In the genomic region with DNA sequence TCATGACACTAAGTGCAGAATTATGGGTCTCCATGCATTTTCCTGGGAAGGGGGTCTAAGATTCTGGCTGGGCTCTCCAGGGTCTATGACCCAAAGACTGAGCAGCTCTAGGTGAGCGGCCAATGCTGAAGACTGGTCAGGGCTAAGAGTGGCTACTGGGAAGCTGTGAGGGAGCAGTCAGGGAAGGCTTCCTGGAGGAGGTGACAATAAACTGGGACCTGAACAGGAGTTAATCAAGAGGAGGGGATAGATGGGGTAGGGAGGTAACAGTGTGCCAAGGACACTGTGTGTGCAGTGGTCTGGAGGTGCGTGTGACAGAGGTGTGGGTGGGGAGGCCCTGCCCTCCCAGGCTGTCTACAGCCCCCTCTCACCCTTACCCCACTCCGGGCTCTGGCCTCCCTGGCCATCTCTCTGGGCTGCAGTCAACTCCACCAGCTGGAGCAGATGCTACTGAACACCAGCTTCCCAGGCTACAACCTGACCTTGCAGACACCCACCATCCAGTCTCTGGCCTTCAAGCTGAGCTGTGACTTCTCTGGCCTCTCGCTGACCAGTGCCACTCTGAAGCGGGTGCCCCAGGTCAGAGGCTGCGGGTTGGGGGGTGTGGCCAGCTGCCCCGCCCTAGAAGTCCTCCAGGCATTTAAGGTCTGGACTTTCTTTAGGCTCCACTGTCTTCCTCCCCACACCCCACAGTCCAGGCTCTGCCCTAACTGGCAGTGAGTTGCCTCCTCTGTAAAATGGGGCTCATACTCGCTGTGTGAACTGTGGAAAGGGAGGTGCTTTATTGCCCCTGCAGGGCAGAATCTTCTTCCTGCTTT, we compare ENCODE assay signal across 18 cellular contexts. TPM values are rescaled to one million over a fixed set of nuclear protein-coding genes. Genes with fewer than 3 reads are reported as not detected.
"Had no signal": no experiment of that assay in that cellular context is flagged by ENCODE, and none has a peak within 500 bp of the region (broad histone marks: within the 10 kb centered on the region; RNA-seq: fewer than 3 reads in every experiment).

No MANE protein-coding gene starts in this region.

- H3K9me3 ChIP-seq: thyroid gland, vagina had no signal

- H3K27me3 Mint-ChIP-seq: activated B cell treated with CpG ODN at 0.5 μM for 24 hours; activated CD8-positive, alpha-beta T cell treated with anti-CD3 and anti-CD28 coated beads for 36 hours; activated naive CD8-positive, alpha-beta T cell treated with anti-CD3 and anti-CD28 coated beads, Interleukin-2, amount 50 U/mL, for 24 hours had no signal

- ATAC-seq: activated CD8-positive, alpha-beta T cell treated with anti-CD3 and anti-CD28 coated beads for 36 hours; activated naive CD8-positive, alpha-beta T cell treated with anti-CD3 and anti-CD28 coated beads, Interleukin-2, amount 50 U/mL, for 24 hours; gastroesophageal sphincter; left lung; sciatic nerve had no signal

- H3K27me3 ChIP-seq: ovary, thyroid gland, vagina had no signal

- H3K4me3 ChIP-seq: gastroesophageal sphincter, left lung, ovary, spleen, thyroid gland, vagina had no signal

- H3K4me1 Mint-ChIP-seq: activated naive CD8-positive, alpha-beta T cell treated with anti-CD3 and anti-CD28 coated beads, Interleukin-2, amount 50 U/mL, for 24 hours; neural crest cell had no signal

- H3K36me3 ChIP-seq: gastroesophageal sphincter, left lung, ovary, thyroid gland, vagina had no signal

- H3K27ac Mint-ChIP-seq: activated B cell treated with CpG ODN at 0.5 μM for 24 hours; activated CD8-positive, alpha-beta T cell treated with anti-CD3 and anti-CD28 coated beads for 36 hours; activated naive CD8-positive, alpha-beta T cell treated with anti-CD3 and anti-CD28 coated beads, Interleukin-2, amount 50 U/mL, for 24 hours had no signal

- H3K4me3 Mint-ChIP-seq: activated B cell treated with CpG ODN at 0.5 μM for 24 hours; activated CD8-positive, alpha-beta T cell treated with anti-CD3 and anti-CD28 coated beads for 36 hours; activated naive CD8-positive, alpha-beta T cell treated with anti-CD3 and anti-CD28 coated beads, Interleukin-2, amount 50 U/mL, for 24 hours; neural crest cell had no signal

- DNase-seq: activated B cell treated with CpG ODN at 0.5 μM for 24 hours; activated CD4-positive, alpha-beta T cell treated with anti-CD3 and anti-CD28 coated beads for 48 hours; activated CD8-positive, alpha-beta T cell treated with anti-CD3 and anti-CD28 coated beads for 36 hours; activated naive CD4-positive, alpha-beta T cell; activated naive CD8-positive, alpha-beta T cell treated with anti-CD3 and anti-CD28 coated beads, Interleukin-2, amount 50 U/mL, for 24 hours; left lung; mesenchymal stem cell; spleen; T-helper 2 cell; thyroid gland had no signal

- H3K27ac ChIP-seq: gastroesophageal sphincter, left lung, ovary, spleen, thyroid gland, vagina had no signal

- H3K4me1 ChIP-seq: gastroesophageal sphincter, left lung, thyroid gland, vagina had no signal

RNA-seq across cellular contexts. Expression of gene ADGRG5, which starts 20.4 kb away (rescaled TPM):
- total RNA-seq: bronchial epithelial cell, dermis microvascular lymphatic vessel endothelial cell, pulmonary artery endothelial cell had no signal
